ENCODE assay signal across 1 cellular context in the genomic region with DNA sequence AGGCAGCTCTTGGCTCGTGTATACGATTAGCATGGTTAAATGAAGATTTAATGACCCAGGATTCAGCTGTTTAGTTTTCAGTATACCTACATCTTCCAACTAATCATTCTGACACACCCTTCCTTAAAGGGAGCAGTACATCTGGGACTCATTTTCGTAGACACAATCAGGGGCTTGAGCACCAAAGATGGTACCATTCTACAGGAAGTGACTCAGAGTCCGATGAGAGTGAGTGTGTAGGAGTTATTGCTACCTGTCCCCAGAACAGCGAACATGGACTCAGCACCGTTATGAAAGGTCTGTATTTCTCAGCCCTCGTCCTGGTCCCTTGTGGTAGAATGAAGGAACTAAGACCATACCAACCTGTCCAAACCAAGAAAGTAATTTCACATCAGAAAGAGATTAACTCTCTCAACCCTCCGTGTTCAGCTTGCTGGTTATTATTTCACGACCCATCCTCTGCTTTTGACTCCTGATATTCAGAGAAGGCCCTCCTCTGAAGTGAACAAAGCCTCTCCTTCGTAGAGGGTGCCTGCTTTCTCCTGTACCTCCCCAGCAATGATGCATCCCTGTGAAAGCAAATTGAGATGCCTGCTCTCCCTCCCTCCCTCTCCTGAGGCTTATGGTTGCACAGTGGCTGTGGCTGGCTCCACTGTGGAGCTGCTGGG.
TF ChIP-seq lines count a peak whose summit lies in the region.

No MANE protein-coding gene starts in this region.

TF ChIP-seq in K562, 482 proteins besides CTCF, POLR2A, EP300 and RAD21 (continued from another document):
- TF ChIP-seq, protein P1, sequence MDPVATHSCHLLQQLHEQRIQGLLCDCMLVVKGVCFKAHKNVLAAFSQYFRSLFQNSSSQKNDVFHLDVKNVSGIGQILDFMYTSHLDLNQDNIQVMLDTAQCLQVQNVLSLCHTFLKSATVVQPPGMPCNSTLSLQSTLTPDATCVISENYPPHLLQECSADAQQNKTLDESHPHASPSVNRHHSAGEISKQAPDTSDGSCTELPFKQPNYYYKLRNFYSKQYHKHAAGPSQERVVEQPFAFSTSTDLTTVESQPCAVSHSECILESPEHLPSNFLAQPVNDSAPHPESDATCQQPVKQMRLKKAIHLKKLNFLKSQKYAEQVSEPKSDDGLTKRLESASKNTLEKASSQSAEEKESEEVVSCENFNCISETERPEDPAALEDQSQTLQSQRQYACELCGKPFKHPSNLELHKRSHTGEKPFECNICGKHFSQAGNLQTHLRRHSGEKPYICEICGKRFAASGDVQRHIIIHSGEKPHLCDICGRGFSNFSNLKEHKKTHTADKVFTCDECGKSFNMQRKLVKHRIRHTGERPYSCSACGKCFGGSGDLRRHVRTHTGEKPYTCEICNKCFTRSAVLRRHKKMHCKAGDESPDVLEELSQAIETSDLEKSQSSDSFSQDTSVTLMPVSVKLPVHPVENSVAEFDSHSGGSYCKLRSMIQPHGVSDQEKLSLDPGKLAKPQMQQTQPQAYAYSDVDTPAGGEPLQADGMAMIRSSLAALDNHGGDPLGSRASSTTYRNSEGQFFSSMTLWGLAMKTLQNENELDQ (CRISPR knock-in tag; IDR thresholded peaks at IDR 0.05; ENCODE audit: borderline replicate concordance): no peak
TF ChIP-seq in K562: peak in this region for 0.
